In genomic region chr15:96087180-96087886, GRCh38 we compare ENCODE assay signal across 1 cellular context.
TF ChIP-seq lines count a peak whose summit lies in the region.

No MANE protein-coding gene starts in this region.

TF ChIP-seq in K562, 482 proteins besides CTCF, POLR2A, EP300 and RAD21 (continued from another document):
- no peak for TF ChIP-seq ZNF740 (CRISPR knock-in tag; IDR thresholded peaks at IDR 0.05)
- TF ChIP-seq ZNF740 (tag; IDR thresholded peaks at IDR 0.05), result no peak
- no peak for TF ChIP-seq SMAD2 (IDR thresholded peaks at IDR 0.05; ENCODE audit: low read depth, low read length)
- TF ChIP-seq NR2C1 (IDR thresholded peaks at IDR 0.05), result no peak
- TF ChIP-seq NR2C1 (tag; IDR thresholded peaks at IDR 0.05), result no peak
- peak; percentile 28; the same call in 1 of the 2 replicates for TF ChIP-seq CBFA2T3 (IDR thresholded peaks at IDR 0.05)
- TF ChIP-seq PHF21A (IDR thresholded peaks at IDR 0.05; ENCODE audit: borderline replicate concordance, low read depth), result no peak
- no peak for TF ChIP-seq ZNF282 (CRISPR knock-in tag; IDR thresholded peaks at IDR 0.05)
- no peak for TF ChIP-seq NCOA2 (IDR thresholded peaks at IDR 0.05; ENCODE audit: partially characterized antibody in 2 of 2)
